In the genomic region with DNA sequence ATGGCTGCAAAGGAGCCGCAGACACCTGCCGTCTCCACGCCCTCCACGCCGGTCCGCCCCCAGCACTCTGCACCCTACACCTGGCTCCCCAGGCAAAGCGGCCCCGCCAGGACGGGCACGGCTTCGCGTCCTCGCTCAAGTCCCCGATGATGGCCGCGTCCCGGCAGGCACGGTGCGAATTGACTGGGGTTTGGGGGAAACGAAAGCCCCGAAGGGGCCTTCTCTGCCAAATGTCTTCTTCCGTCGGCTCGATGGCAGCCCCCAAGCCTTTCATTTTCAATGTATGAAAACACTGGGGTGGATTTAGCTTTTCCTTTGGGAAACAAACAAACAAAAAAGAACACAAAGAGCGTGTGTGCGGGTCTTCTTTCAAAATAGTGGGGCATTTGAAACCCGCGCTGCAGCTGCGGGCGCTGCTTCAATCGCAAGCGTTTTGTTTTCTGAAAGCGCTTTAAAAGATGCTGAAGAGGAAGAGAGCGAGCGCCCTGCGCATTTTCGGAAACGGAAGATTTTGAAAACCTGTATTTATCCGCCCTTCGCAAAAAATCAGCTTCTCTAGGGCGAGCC, we compare ENCODE assay signal across 8 cellular contexts.
DNase-seq lines count a peak whose midpoint lies in the region; ATAC-seq and TF ChIP-seq lines count a peak whose summit lies in the region.

No MANE protein-coding gene starts in this region.

- intact Hi-C loops in ascending aorta (cut with DNase I): no loop called here

- ATAC-seq in GM21360 (IDR thresholded peaks at IDR 0.05; ENCODE audit: unreplicated experiment): no peak

- peak overlapping the region; percentile 75 to 92 (median 85) for H3K4me3 Mint-ChIP-seq in CD8-positive, alpha-beta memory T cell

- H3K4me1 Mint-ChIP-seq in CD8-positive, alpha-beta memory T cell: peaks cover 12 to 13% (median 12%) of the 10 kb centered on the region in 3 donors

- no peaks in the 10 kb centered on the region for H3K9me3 ChIP-seq in CD8-positive, alpha-beta memory T cell (ENCODE audit: low read length)
- H3K9me3 ChIP-seq in ascending aorta: no peaks in the 10 kb centered on the region

- H3K36me3 ChIP-seq in CD8-positive, alpha-beta memory T cell (ENCODE audit: insufficient read depth, low read length): no peaks in the 10 kb centered on the region
- no peaks in the 10 kb centered on the region for H3K36me3 ChIP-seq in ascending aorta

- POLR2A ChIA-PET in CD8-positive, alpha-beta memory T cell (lab: Charles Lee): interaction anchor here (1.0 kb wide), 1 partner anchor 161 kb away, joined by 3 read pairs; a partner anchor contains a TSS
- POLR2A ChIA-PET in HEK293T (lab: Yijun Ruan, JAX): no interaction called here

- H3K27ac Mint-ChIP-seq in CD8-positive, alpha-beta memory T cell: peak overlapping the region in 1 of 8 donors; percentile 24

- TF ChIP-seq CTCF in ascending aorta (IDR thresholded peaks at IDR 0.05): no peak

- CTCF ChIA-PET in CD8-positive, alpha-beta memory T cell (lab: Charles Lee): no interaction called here
- CTCF ChIA-PET in HEK293T (lab: Yijun Ruan, JAX): no interaction called here

- H3K27me3 ChIP-seq in CD8-positive, alpha-beta memory T cell (ENCODE audit: insufficient read depth, low read length, poor library complexity, severe bottlenecking): peaks cover 15% of the 10 kb centered on the region
- peaks cover 15% of the 10 kb centered on the region for H3K27me3 ChIP-seq in ascending aorta

- no peak overlapping the region for H3K27ac ChIP-seq in CD8-positive, alpha-beta memory T cell (ENCODE audit: low read depth, low read length)
- no peak overlapping the region for H3K27ac ChIP-seq in ascending aorta

- H3K4me3 ChIP-seq in CD8-positive, alpha-beta memory T cell (ENCODE audit: low read length): peak overlapping the region; percentile 49
- peak overlapping the region; percentile 43 to 57 for H3K4me3 ChIP-seq in ascending aorta

- peaks cover 0 to 6% (median 0%) of the 10 kb centered on the region in 5 donors for H3K9me3 Mint-ChIP-seq in CD8-positive, alpha-beta memory T cell

- H3K4me1 ChIP-seq in CD8-positive, alpha-beta memory T cell (ENCODE audit: insufficient read depth, low read length): no peaks in the 10 kb centered on the region
- peaks cover 0 to 8% of the 10 kb centered on the region in 2 donors for H3K4me1 ChIP-seq in ascending aorta

- peak in 4 of 5 donors; percentile 3 to 47 (median 8) for DNase-seq in CD8-positive, alpha-beta memory T cell
- DNase-seq in NCI-H1105 treated with DMSO at 0.1 percent for 48 hours (lab: John Stamatoyannopoulos, UW) (peak; percentile 74), ascending aorta (ENCODE audit: low spot score in 2 of 2) (no peak), iPS-NIHi11 (ENCODE audit: low spot score) (peak; percentile 67), AG08395 (ENCODE audit: low spot score) (no peak), HEK293T (ENCODE audit: extremely low spot score) (no peak)
- DNase-seq in stimulated activated CD4-positive, alpha-beta T cell treated with anti-CD3 and anti-CD28 coated beads, Interleukin-4, amount 100 ng/mL, for 24 hours: peak; percentile 9

- peaks cover 0 to 4% (median 0%) of the 10 kb centered on the region in 3 donors for H3K36me3 Mint-ChIP-seq in CD8-positive, alpha-beta memory T cell

- H3K27me3 Mint-ChIP-seq in CD8-positive, alpha-beta memory T cell: peaks cover 20 to 63% of the 10 kb centered on the region in 2 donors

TF ChIP-seq in HEK293T, 16 proteins besides CTCF, POLR2A, EP300 and RAD21:
- TF ChIP-seq HDGF (IDR thresholded peaks at IDR 0.05; ENCODE audit: borderline replicate concordance) (no peak), ZNF384 (IDR thresholded peaks at IDR 0.05) (no peak), ARNT (IDR thresholded peaks at IDR 0.05) (no peak), L3MBTL2 (conservative IDR thresholded peaks at IDR 0.05) (no peak), FOXK2 (IDR thresholded peaks at IDR 0.05) (no peak), LEF1 (IDR thresholded peaks at IDR 0.05; ENCODE audit: borderline replicate concordance) (no peak), FOXA1 (IDR thresholded peaks at IDR 0.05) (no peak), CTBP1 (IDR thresholded peaks at IDR 0.05; ENCODE audit: borderline replicate concordance) (no peak), ELF4 (IDR thresholded peaks at IDR 0.05) (no peak), SP1 (IDR thresholded peaks at IDR 0.05) (no peak)

Comparison
In these comparisons a context has a peak if more than half of its experiments do, and no peak if none do; other contexts are left out.
1. DNase-seq: peak in CD8-positive, alpha-beta memory T cell (4 of 5), NCI-H1105 treated with DMSO at 0.1 percent for 48 hours (single experiment), iPS-NIHi11 (single experiment) and stimulated activated CD4-positive, alpha-beta T cell treated with anti-CD3 and anti-CD28 coated beads, Interleukin-4, amount 100 ng/mL, for 24 hours (single experiment); none in ascending aorta (0 of 2), AG08395 (single experiment) and HEK293T (single experiment).